ENCODE assay signal across 17 cellular contexts in the genomic region with DNA sequence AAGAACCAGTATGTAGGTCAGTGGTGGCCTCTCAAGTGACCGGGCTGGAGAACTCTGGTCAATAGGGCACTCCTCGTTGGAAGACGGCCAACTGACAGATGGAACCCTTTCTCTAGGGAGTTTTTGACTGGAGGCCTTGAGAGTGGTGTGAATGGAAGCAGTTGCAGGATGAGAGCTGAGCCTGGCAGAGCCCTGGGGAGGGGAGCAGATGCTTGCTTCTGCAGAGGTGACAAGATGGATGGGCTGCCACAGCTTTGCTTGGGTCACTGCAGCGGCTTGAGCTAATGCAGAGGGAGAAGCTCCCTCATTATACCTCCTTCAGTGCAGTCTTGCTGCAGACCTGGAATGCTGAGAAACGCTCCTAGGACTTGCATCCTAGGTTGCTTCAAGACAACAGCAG.
"Had no signal": no experiment of that assay in that cellular context is flagged by ENCODE, and none has a peak within 500 bp of the region (broad histone marks: within the 10 kb centered on the region; RNA-seq: fewer than 3 reads in every experiment).

No MANE protein-coding gene starts in this region.

- H3K27me3 ChIP-seq: gastrocnemius medialis, right atrium auricular region, tibial nerve, uterus had no signal

- DNase-seq: activated CD4-positive, alpha-beta T cell treated with anti-CD3 and anti-CD28 coated beads for 48 hours; activated CD4-positive, CD25-positive, alpha-beta regulatory T cell; activated CD8-positive, alpha-beta T cell treated with anti-CD3 and anti-CD28 coated beads for 36 hours; activated naive CD4-positive, alpha-beta T cell treated with anti-CD3 and anti-CD28 coated beads for 36 hours; activated T-cell treated with anti-CD3 and anti-CD28 coated beads, Interleukin-2, amount 50 U/mL, for 24 hours; gastrocnemius medialis; heart left ventricle; kidney; left ventricle myocardium inferior; mammary epithelial cell; occipital lobe; stimulated activated CD4-positive, alpha-beta T cell treated with anti-CD3 and anti-CD28 coated beads, Interleukin-2, amount 100 ng/mL, for 24 hours; stimulated activated naive CD8-positive, alpha-beta T cell treated with anti-CD3 and anti-CD28 coated beads, Interleukin-15, Interleukin-2, amounts not matched to agents 100 U/mL and 50 U/mL, for 24 hours; uterus had no signal

- H3K4me3 ChIP-seq: coronary artery, gastrocnemius medialis, heart left ventricle, left ventricle myocardium inferior, right atrium auricular region, tibial nerve, uterus had no signal

- H3K36me3 ChIP-seq: gastrocnemius medialis, heart left ventricle, left ventricle myocardium inferior, right atrium auricular region, tibial nerve, uterus had no signal

- H3K4me1 ChIP-seq: gastrocnemius medialis, heart left ventricle, left ventricle myocardium inferior, right atrium auricular region, tibial nerve, uterus had no signal

- H3K9me3 ChIP-seq: gastrocnemius medialis, heart left ventricle, left ventricle myocardium inferior, right atrium auricular region, tibial nerve, uterus had no signal

- H3K27ac ChIP-seq: coronary artery, gastrocnemius medialis, heart left ventricle, left ventricle myocardium inferior, right atrium auricular region, tibial nerve, uterus had no signal
